20 cellular contexts compared by ENCODE assay signal in genomic region chr1:160221089-160221488, GRCh38. TPM values are rescaled to one million over a fixed set of nuclear protein-coding genes. Genes with fewer than 3 reads are reported as not detected.
"Had no signal": no experiment of that assay in that cellular context is flagged by ENCODE, and none has a peak within 500 bp of the region (broad histone marks: within the 10 kb centered on the region; RNA-seq: fewer than 3 reads in every experiment).

No MANE protein-coding gene starts in this region.

- H3K4me2 ChIP-seq: SK-N-SH had no signal

- H3K4me1 Mint-ChIP-seq: activated CD4-positive, alpha-beta T cell treated with anti-CD3 and anti-CD28 coated beads, Interleukin-2, amount 10 ng/mL, durations not matched to agents 24 days and 14 days; activated naive CD4-positive, alpha-beta T cell treated with anti-CD3 and anti-CD28 coated beads, Interleukin-2, amount 10 ng/mL, durations not matched to agents 7 days and 5 days had no signal

- H3K9me3 Mint-ChIP-seq: activated CD4-positive, alpha-beta T cell treated with anti-CD3 and anti-CD28 coated beads, Interleukin-2, amount 10 ng/mL, durations not matched to agents 24 days and 14 days; activated naive CD4-positive, alpha-beta T cell treated with anti-CD3 and anti-CD28 coated beads, Interleukin-2, amount 10 ng/mL, durations not matched to agents 7 days and 5 days; nephron progenitor cell; stimulated activated naive CD8-positive, alpha-beta T cell treated with anti-CD3 and anti-CD28 coated beads, Interleukin-15, Interleukin-2, amounts not matched to agents 100 ng/mL and 50 ng/mL, for 24 hours; WTC11 had no signal

- H3K9ac ChIP-seq: SK-N-SH had no signal

- ATAC-seq: body of pancreas, esophagus mucosa, heart right ventricle, left ventricle myocardium superior, psoas muscle, sciatic nerve had no signal

- DNase-seq: activated CD4-positive, alpha-beta T cell treated with anti-CD3 and anti-CD28 coated beads, Interleukin-2, amount 10 ng/mL, durations not matched to agents 24 days and 14 days; activated CD8-positive, alpha-beta memory T cell treated with anti-CD3 and anti-CD28 coated beads for 24 hours; activated naive CD4-positive, alpha-beta T cell treated with anti-CD3 and anti-CD28 coated beads, Interleukin-2, amount 10 ng/mL, durations not matched to agents 7 days and 5 days; amniotic stem cell; body of pancreas; foreskin melanocyte; heart right ventricle; left ventricle myocardium superior; mesendoderm; nephron progenitor cell; psoas muscle; SK-N-SH; stimulated activated CD4-positive, alpha-beta T cell treated with anti-CD3 and anti-CD28 coated beads, Interleukin-12 subunit alpha, Interleukin-12 subunit beta, amount 100 ng/mL, for 4 hours; T-helper 1 cell had no signal

- H3K9me3 ChIP-seq: body of pancreas, heart right ventricle, psoas muscle, SK-N-SH, tibial nerve had no signal

- H3K27ac Mint-ChIP-seq: activated CD4-positive, alpha-beta T cell treated with anti-CD3 and anti-CD28 coated beads, Interleukin-2, amount 10 ng/mL, durations not matched to agents 24 days and 14 days; activated naive CD4-positive, alpha-beta T cell treated with anti-CD3 and anti-CD28 coated beads, Interleukin-2, amount 10 ng/mL, durations not matched to agents 7 days and 5 days; stimulated activated naive CD8-positive, alpha-beta T cell treated with anti-CD3 and anti-CD28 coated beads, Interleukin-15, Interleukin-2, amounts not matched to agents 100 ng/mL and 50 ng/mL, for 24 hours had no signal

- H3K4me3 ChIP-seq: body of pancreas, heart right ventricle, psoas muscle, tibial nerve had no signal

- H3K27ac ChIP-seq: body of pancreas, psoas muscle, tibial nerve had no signal

- H3K27me3 ChIP-seq: body of pancreas, heart right ventricle, tibial nerve had no signal

- H3K27me3 Mint-ChIP-seq: activated CD4-positive, alpha-beta T cell treated with anti-CD3 and anti-CD28 coated beads, Interleukin-2, amount 10 ng/mL, durations not matched to agents 24 days and 14 days; activated naive CD4-positive, alpha-beta T cell treated with anti-CD3 and anti-CD28 coated beads, Interleukin-2, amount 10 ng/mL, durations not matched to agents 7 days and 5 days; stimulated activated naive CD8-positive, alpha-beta T cell treated with anti-CD3 and anti-CD28 coated beads, Interleukin-15, Interleukin-2, amounts not matched to agents 100 ng/mL and 50 ng/mL, for 24 hours had no signal

- H3K4me3 Mint-ChIP-seq: activated CD4-positive, alpha-beta T cell treated with anti-CD3 and anti-CD28 coated beads, Interleukin-2, amount 10 ng/mL, durations not matched to agents 24 days and 14 days; activated naive CD4-positive, alpha-beta T cell treated with anti-CD3 and anti-CD28 coated beads, Interleukin-2, amount 10 ng/mL, durations not matched to agents 7 days and 5 days; nephron progenitor cell; stimulated activated naive CD8-positive, alpha-beta T cell treated with anti-CD3 and anti-CD28 coated beads, Interleukin-15, Interleukin-2, amounts not matched to agents 100 ng/mL and 50 ng/mL, for 24 hours; WTC11 had no signal

RNA-seq across cellular contexts. Expression of gene CASQ1, which starts 30.7 kb away (rescaled TPM):
- total RNA-seq: activated CD4-positive, alpha-beta T cell treated with anti-CD3 and anti-CD28 coated beads, Interleukin-2, amount 10 ng/mL, durations not matched to agents 24 days and 14 days; body of pancreas; dermis microvascular lymphatic vessel endothelial cell had no signal
